ENCODE assay signal across 13 cellular contexts in genomic region chr19:35379545-35379944, GRCh38. TPM values are rescaled to one million over a fixed set of nuclear protein-coding genes. Genes with fewer than 3 reads are reported as not detected.
"Had no signal": no experiment of that assay in that cellular context is flagged by ENCODE, and none has a peak within 500 bp of the region (broad histone marks: within the 10 kb centered on the region; RNA-seq: fewer than 3 reads in every experiment).

No MANE protein-coding gene starts in this region.

RNA-seq across cellular contexts. Expression of gene GPR42, which starts 8.7 kb away (rescaled TPM):
- total RNA-seq: activated CD4-positive, alpha-beta T cell treated with anti-CD3 and anti-CD28 coated beads, Interleukin-2, amount 10 ng/mL, durations not matched to agents 7 days and 5 days; activated naive CD8-positive, alpha-beta T cell treated with anti-CD3 and anti-CD28 coated beads, Interleukin-2, amount 10 ng/mL, durations not matched to agents 7 days and 5 days; ascending aorta; cardiac septum; cerebellum; esophagus squamous epithelium; fibroblast of lung; fibroblast of villous mesenchyme; gastroesophageal sphincter; glomerular endothelial cell; WTC11 had no signal
- polyA plus RNA-seq: fibroblast of lung had no signal

RNA-seq across cellular contexts. Expression of gene FFAR3, which starts 21.3 kb away (rescaled TPM):
- total RNA-seq: activated CD4-positive, alpha-beta T cell treated with anti-CD3 and anti-CD28 coated beads, Interleukin-2, amount 10 ng/mL, durations not matched to agents 7 days and 5 days; activated naive CD8-positive, alpha-beta T cell treated with anti-CD3 and anti-CD28 coated beads, Interleukin-2, amount 10 ng/mL, durations not matched to agents 7 days and 5 days; ascending aorta; cardiac septum; cerebellum; esophagus squamous epithelium; fibroblast of lung; fibroblast of villous mesenchyme; glomerular endothelial cell; WTC11 had no signal
- polyA plus RNA-seq: fibroblast of lung had no signal

RNA-seq across cellular contexts. Expression of gene FFAR1, which starts 31.8 kb away (rescaled TPM):
- total RNA-seq: activated CD4-positive, alpha-beta memory T cell treated with anti-CD3 and anti-CD28 coated beads, Interleukin-2, amount 10 ng/mL, durations not matched to agents 7 days and 5 days; activated CD4-positive, alpha-beta T cell treated with anti-CD3 and anti-CD28 coated beads, Interleukin-2, amount 10 ng/mL, durations not matched to agents 7 days and 5 days; activated naive CD8-positive, alpha-beta T cell treated with anti-CD3 and anti-CD28 coated beads, Interleukin-2, amount 10 ng/mL, durations not matched to agents 7 days and 5 days; ascending aorta; breast epithelium; cardiac septum; cerebellum; esophagus squamous epithelium; fibroblast of lung; fibroblast of villous mesenchyme; gastroesophageal sphincter; glomerular endothelial cell had no signal
- polyA plus RNA-seq: fibroblast of lung had no signal

RNA-seq across cellular contexts. Expression of gene CD22, which starts 50.6 kb away (rescaled TPM):
- total RNA-seq: cerebellum, fibroblast of villous mesenchyme had no signal
